Comparison of ENCODE assay signal across 17 cellular contexts in genomic region chr21:42006765-42007164, GRCh38.
"Had no signal": no experiment of that assay in that cellular context is flagged by ENCODE, and none has a peak within 500 bp of the region (broad histone marks: within the 10 kb centered on the region; RNA-seq: fewer than 3 reads in every experiment).

No MANE protein-coding gene starts in this region.

- H3K27me3 ChIP-seq: breast epithelium, dorsolateral prefrontal cortex, right lobe of liver had no signal

- H3K27ac ChIP-seq: breast epithelium, dorsolateral prefrontal cortex, psoas muscle, right lobe of liver, thoracic aorta had no signal

- ATAC-seq: esophagus mucosa; left colon; natural killer cell treated with Interleukin-12 subunit alpha and Interleukin-12 subunit beta and Interleukin-15 and Interleukin-18, amount 100 ng/mL, for 72 hours; psoas muscle; right lobe of liver; stimulated activated naive CD8-positive, alpha-beta T cell treated with anti-CD3 and anti-CD28 coated beads, Interleukin-15, amount 100 ng/mL, for 72 hours had no signal

- H3K27ac Mint-ChIP-seq: natural killer cell treated with Interleukin-12 subunit alpha and Interleukin-12 subunit beta and Interleukin-15 and Interleukin-18, amount 100 ng/mL, for 72 hours; stimulated activated naive CD8-positive, alpha-beta T cell treated with anti-CD3 and anti-CD28 coated beads, Interleukin-15, amount 100 ng/mL, for 72 hours had no signal

- H3K4me3 ChIP-seq: breast epithelium, dorsolateral prefrontal cortex, psoas muscle, right lobe of liver, thoracic aorta had no signal

- H3K4me3 Mint-ChIP-seq: natural killer cell treated with Interleukin-12 subunit alpha and Interleukin-12 subunit beta and Interleukin-15 and Interleukin-18, amount 100 ng/mL, for 72 hours had no signal

- DNase-seq: activated CD4-positive, alpha-beta T cell treated with anti-CD3 and anti-CD28 coated beads, Interleukin-2, amount 50 U/mL, for 4 hours; activated CD4-positive, CD25-positive, alpha-beta regulatory T cell treated with anti-CD3 and anti-CD28 coated beads, Interleukin-2, amount 50 U/mL, for 72 hours; activated naive CD4-positive, alpha-beta T cell treated with anti-CD3 and anti-CD28 coated beads, Interleukin-2, amount 50 U/mL, for 16 hours; dorsolateral prefrontal cortex; foreskin fibroblast; glutamatergic neuron; immature natural killer cell; left colon; mammary epithelial cell; psoas muscle; right lobe of liver; stimulated activated naive CD8-positive, alpha-beta T cell treated with anti-CD3 and anti-CD28 coated beads, Interleukin-15, amount 100 ng/mL, for 72 hours had no signal

- H3K9me3 Mint-ChIP-seq: immature natural killer cell; natural killer cell treated with Interleukin-12 subunit alpha and Interleukin-12 subunit beta and Interleukin-15 and Interleukin-18, amount 100 ng/mL, for 72 hours had no signal

- FAIRE-seq: endometrium had no signal

- H3K4me1 ChIP-seq: breast epithelium, psoas muscle had no signal

- H3K27me3 Mint-ChIP-seq: natural killer cell treated with Interleukin-12 subunit alpha and Interleukin-12 subunit beta and Interleukin-15 and Interleukin-18, amount 100 ng/mL, for 72 hours; stimulated activated naive CD8-positive, alpha-beta T cell treated with anti-CD3 and anti-CD28 coated beads, Interleukin-15, amount 100 ng/mL, for 72 hours had no signal

- H3K9me3 ChIP-seq: breast epithelium, psoas muscle, right lobe of liver, thoracic aorta had no signal

- H3K36me3 ChIP-seq: breast epithelium, thoracic aorta had no signal
